Comparison of ENCODE assay signal across 15 cellular contexts in genomic region chr1:178552856-178553255, GRCh38. TPM values are rescaled to one million over a fixed set of nuclear protein-coding genes. Genes with fewer than 3 reads are reported as not detected.
DNase-seq lines count a peak whose midpoint lies in the region; ATAC-seq and TF ChIP-seq lines count a peak whose summit lies in the region.
"Had no signal": no experiment of that assay in that cellular context is flagged by ENCODE, and none has a peak within 500 bp of the region (broad histone marks: within the 10 kb centered on the region; RNA-seq: fewer than 3 reads in every experiment).

No MANE protein-coding gene starts in this region.

- H3K36me3 Mint-ChIP-seq in IgD-negative memory B cell (peaks cover 30% of the 10 kb centered on the region), memory B cell (peaks cover 48% of the 10 kb centered on the region), type B pancreatic cell (peaks cover 27% of the 10 kb centered on the region)

- no peak overlapping the region for H3K4me3 ChIP-seq in MG63
- H3K4me3 ChIP-seq: GM12878 had no signal

- H3K27me3 Mint-ChIP-seq in IgD-negative memory B cell (no peaks in the 10 kb centered on the region), memory B cell (no peaks in the 10 kb centered on the region), type B pancreatic cell (no peaks in the 10 kb centered on the region)
- H3K27me3 Mint-ChIP-seq: CD4-positive, alpha-beta memory T cell had no signal

- H3K9me3 Mint-ChIP-seq in IgD-negative memory B cell = peaks cover 4 to 11% (median 9%) of the 10 kb centered on the region in 3 donors
- peaks cover 2% of the 10 kb centered on the region for H3K9me3 Mint-ChIP-seq in memory B cell
- peaks cover 17% of the 10 kb centered on the region for H3K9me3 Mint-ChIP-seq in type B pancreatic cell

- peaks cover 42% of the 10 kb centered on the region for H3K36me3 ChIP-seq in MG63
- H3K36me3 ChIP-seq: BE2C had no signal

- peak overlapping the region in 2 of 3 donors; percentile 59 to 87 for H3K27ac Mint-ChIP-seq in IgD-negative memory B cell
- H3K27ac Mint-ChIP-seq in memory B cell = peak overlapping the region; percentile 60
- no peak overlapping the region for H3K27ac Mint-ChIP-seq in type B pancreatic cell
- H3K27ac Mint-ChIP-seq: CD4-positive, alpha-beta memory T cell; HFFc6 had no signal

- H3K9me3 ChIP-seq in MG63 = peaks cover 12% of the 10 kb centered on the region
- H3K9me3 ChIP-seq: BE2C had no signal

- H3K4me3 Mint-ChIP-seq in IgD-negative memory B cell = peak overlapping the region in 1 of 4 donors; percentile 21
- no peak overlapping the region for H3K4me3 Mint-ChIP-seq in memory B cell
- no peak overlapping the region for H3K4me3 Mint-ChIP-seq in type B pancreatic cell
- H3K4me3 Mint-ChIP-seq: HFFc6 had no signal

- H3K27me3 ChIP-seq in MG63 = no peaks in the 10 kb centered on the region
- H3K27me3 ChIP-seq: BE2C had no signal

- DNase-seq in NCI-H2171 treated with DMSO at 0.1 percent for 48 hours (lab: John Stamatoyannopoulos, UW) (peak; percentile 79), memory B cell (ENCODE audit: low spot score in 2 of 2) (no peak), type B pancreatic cell (ENCODE audit: extremely low spot score, unreplicated experiment) (peak; percentile 39), NCI-H1417 treated with DMSO at 0.1 percent for 48 hours (lab: John Stamatoyannopoulos, UW) (no peak), NCI-H510A (lab: John Stamatoyannopoulos, UW) (no peak), MG63 (no peak)
- DNase-seq: BE2C; CD4-positive, alpha-beta memory T cell; DMS79; HCEC 1CT; HFFc6 had no signal

- H3K4me1 Mint-ChIP-seq in IgD-negative memory B cell = peaks cover 16 to 30% (median 19%) of the 10 kb centered on the region in 3 donors
- H3K4me1 Mint-ChIP-seq in memory B cell = peaks cover 16% of the 10 kb centered on the region
- no peaks in the 10 kb centered on the region for H3K4me1 Mint-ChIP-seq in type B pancreatic cell (ENCODE audit: unreplicated experiment)
- H3K4me1 Mint-ChIP-seq: CD4-positive, alpha-beta memory T cell had no signal

- no peak for ATAC-seq in memory B cell (ENCODE audit: low read depth)
- ATAC-seq: GM12878 had no signal

- no peak for TF ChIP-seq CTCF in type B pancreatic cell (conservative IDR thresholded peaks at IDR 0.05)

RNA-seq across cellular contexts. Expression of gene TEX35, which starts 39.9 kb away (rescaled TPM):
- not detected for polyA plus RNA-seq in IgD-negative memory B cell
- not detected in 2 replicates for total RNA-seq in type B pancreatic cell (ENCODE audit: low replicate concordance)
- not detected in 2 replicates for total RNA-seq in MG63 (2014; rRNA removed; shearing (Covaris generic); ENCODE audit: low replicate concordance)
- total RNA-seq: CD4-positive, alpha-beta memory T cell; G401; GM12878; H4 had no signal
- polyA plus RNA-seq: GM12878 had no signal

RNA-seq across cellular contexts. Expression of gene CLEC20A, which starts 56.1 kb away (rescaled TPM):
- 1.8 TPM for polyA plus RNA-seq in IgD-negative memory B cell
- total RNA-seq in type B pancreatic cell (ENCODE audit: low replicate concordance) = not detected in 2 replicates
- not detected in 2 replicates for total RNA-seq in MG63 (2014; rRNA removed; shearing (Covaris generic); ENCODE audit: low replicate concordance)
- total RNA-seq: CD4-positive, alpha-beta memory T cell; G401; GM12878; H4; HFFc6 had no signal
- polyA plus RNA-seq: CD4-positive, alpha-beta memory T cell; GM12878 had no signal

Comparison
In these comparisons a context has a peak if more than half of its experiments do, and no peak if none do; other contexts are left out.
1. DNase-seq: peak in NCI-H2171 treated with DMSO at 0.1 percent for 48 hours (single experiment) and type B pancreatic cell (single experiment); none in memory B cell (0 of 2), NCI-H1417 treated with DMSO at 0.1 percent for 48 hours (single experiment), NCI-H510A (single experiment) and MG63 (single experiment).